ENCODE assay signal across 12 cellular contexts in genomic region chr18:51425889-51426288, GRCh38.
DNase-seq lines count a peak whose midpoint lies in the region; ATAC-seq, FAIRE-seq and TF ChIP-seq lines count a peak whose summit lies in the region.
"Had no signal": no experiment of that assay in that cellular context is flagged by ENCODE, and none has a peak within 500 bp of the region (broad histone marks: within the 10 kb centered on the region; RNA-seq: fewer than 3 reads in every experiment).

No MANE protein-coding gene starts in this region.

- TF ChIP-seq CTCF in hepatocyte (IDR thresholded peaks at IDR 0.05; ENCODE audit: poor library complexity), result no peak
- no peak for TF ChIP-seq CTCF in left ventricle myocardium inferior (IDR thresholded peaks at IDR 0.05; ENCODE audit: borderline replicate concordance)

- H3K27me3 ChIP-seq in hepatocyte (no peaks in the 10 kb centered on the region), left ventricle myocardium inferior (ENCODE audit: low read depth) (no peaks in the 10 kb centered on the region)
- H3K27me3 ChIP-seq: right lobe of liver had no signal

- H3K4me3 ChIP-seq in hepatocyte (no peak overlapping the region), left ventricle myocardium inferior (no peak overlapping the region)
- H3K4me3 ChIP-seq: right lobe of liver had no signal

- H3K36me3 ChIP-seq in hepatocyte (replicated peaks; ENCODE audit: insufficient read depth, low read depth) (no peaks in the 10 kb centered on the region), left ventricle myocardium inferior (no peaks in the 10 kb centered on the region)
- H3K36me3 ChIP-seq: right lobe of liver had no signal

- TF ChIP-seq POLR2A in GM18505 (IDR thresholded peaks at IDR 0.05; ENCODE audit: borderline replicate concordance, extremely low read depth, insufficient read depth, insufficient read length), result no peak

- H3K27ac ChIP-seq in hepatocyte (no peak overlapping the region), left ventricle myocardium inferior (replicated peaks) (no peak overlapping the region)
- H3K27ac ChIP-seq: right lobe of liver had no signal

- no peaks in the 10 kb centered on the region for H4K20me1 ChIP-seq in hepatocyte (ENCODE audit: insufficient read depth, poor library complexity, severe bottlenecking)

- peak; percentile 49 for ATAC-seq in GM18505 (IDR thresholded peaks at IDR 0.05; ENCODE audit: unreplicated experiment)
- ATAC-seq in GM19463 (IDR thresholded peaks at IDR 0.05; ENCODE audit: unreplicated experiment), result peak; percentile 38
- peak; percentile 50 for ATAC-seq in HG03175 (IDR thresholded peaks at IDR 0.05; ENCODE audit: unreplicated experiment)
- ATAC-seq: right lobe of liver had no signal

- peaks cover 11% of the 10 kb centered on the region for H3K4me1 ChIP-seq in hepatocyte (ENCODE audit: insufficient read depth)
- H3K4me1 ChIP-seq in left ventricle myocardium inferior, result no peaks in the 10 kb centered on the region
- H3K4me1 ChIP-seq: right lobe of liver had no signal

- intact Hi-C loops in left ventricle myocardium inferior (cut with micrococcal nuclease), result no loop called here

- no peaks in the 10 kb centered on the region for H3K79me2 ChIP-seq in hepatocyte

- H2AFZ ChIP-seq in hepatocyte, result no peak overlapping the region

- WGBS in hepatocyte (ENCODE audit: low lambda C conversion rate, missing lambda C conversion rate), result 73% methylated on average over 3 of the region's 3 CpGs

- H3K9me3 ChIP-seq in hepatocyte (ENCODE audit: low read depth) (no peaks in the 10 kb centered on the region), left ventricle myocardium inferior (replicated peaks) (no peaks in the 10 kb centered on the region)
- H3K9me3 ChIP-seq: right lobe of liver had no signal

- no peak overlapping the region for H3K4me2 ChIP-seq in hepatocyte

- DNase-seq in hepatocyte (ENCODE audit: low spot score), result peak; percentile 13
- no peak for DNase-seq in left ventricle myocardium inferior
- DNase-seq in dedifferentiated amniotic fluid mesenchymal stem cell (ENCODE audit: extremely low spot score), result no peak
- no peak for DNase-seq in urothelium cell line (ENCODE audit: low spot score)
- DNase-seq: endodermal cell, KG1, NCI-H2171 treated with DMSO at 0.1 percent for 48 hours, right lobe of liver had no signal

- no peaks in the 10 kb centered on the region for H3K9me2 ChIP-seq in hepatocyte (replicated peaks; ENCODE audit: insufficient read depth)

- FAIRE-seq in urothelium cell line (lab: Jason Lieb, UNC), result no peak
- FAIRE-seq: D721Med had no signal
